ENCODE assay signal across 9 cellular contexts in the genomic region with DNA sequence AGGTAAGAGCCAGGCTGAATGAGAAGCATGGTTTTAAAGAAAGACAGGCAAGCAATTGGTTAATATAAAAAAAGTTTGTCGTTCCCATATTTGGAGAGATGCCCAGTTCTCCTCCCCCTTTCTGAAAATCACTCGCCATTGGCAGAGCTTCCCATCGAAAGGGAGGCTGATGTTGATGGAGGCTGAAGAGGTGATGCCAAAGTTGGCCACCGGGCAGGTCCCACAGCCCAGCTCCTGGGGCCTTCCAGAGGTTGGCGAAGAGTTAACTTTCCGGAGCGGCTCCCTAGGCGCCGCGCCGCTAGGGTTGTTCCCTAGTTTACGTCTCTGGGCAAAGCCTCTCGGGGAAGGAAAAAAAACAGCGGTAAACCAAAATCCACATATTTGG. TPM values are rescaled to one million over a fixed set of nuclear protein-coding genes. Genes with fewer than 3 reads are reported as not detected.
DNase-seq lines count a peak whose midpoint lies in the region; ATAC-seq and TF ChIP-seq lines count a peak whose summit lies in the region.
"Had no signal": no experiment of that assay in that cellular context is flagged by ENCODE, and none has a peak within 500 bp of the region (broad histone marks: within the 10 kb centered on the region; RNA-seq: fewer than 3 reads in every experiment).

No MANE protein-coding gene starts in this region.

- H3K9me3 Mint-ChIP-seq in HFFc6 (no peaks in the 10 kb centered on the region), endodermal cell (no peaks in the 10 kb centered on the region)

- TF ChIP-seq CTCF in AG10803 (conservative IDR thresholded peaks at IDR 0.05; ENCODE audit: low read length), result peak; percentile 0; the same call in 1 of the 2 replicates
- no peak for TF ChIP-seq CTCF in HFFc6 (IDR thresholded peaks at IDR 0.05)
- TF ChIP-seq CTCF in Peyer's patch (IDR thresholded peaks at IDR 0.05), result no peak
- TF ChIP-seq CTCF in endodermal cell (conservative IDR thresholded peaks at IDR 0.05), result peak; percentile 68

- H3K9me3 ChIP-seq in Peyer's patch (no peaks in the 10 kb centered on the region), endodermal cell (ENCODE audit: control insufficient read depth, low read length) (no peaks in the 10 kb centered on the region), mucosa of stomach (ENCODE audit: control insufficient read depth, low read length) (no peaks in the 10 kb centered on the region)

- DNase-seq in AG10803 (ENCODE audit: low read depth) (peak; percentile 28), HFFc6 (no peak), Peyer's patch (no peak), endodermal cell (no peak)

- H3K4me3 Mint-ChIP-seq in HFFc6 (peak overlapping the region; percentile 83), endodermal cell (peak overlapping the region; percentile 66)

- H3K9ac ChIP-seq in endodermal cell (ENCODE audit: extremely low read depth, low read length, poor library complexity, severe bottlenecking) (peak overlapping the region; percentile 55), mucosa of stomach (ENCODE audit: low read length) (peak overlapping the region; percentile 31)

- H3K27me3 Mint-ChIP-seq in HFFc6 (ENCODE audit: insufficient read depth), result peaks cover 21% of the 10 kb centered on the region; the same call in 1 of the 2 replicates
- peaks cover 12% of the 10 kb centered on the region for H3K27me3 Mint-ChIP-seq in endodermal cell (ENCODE audit: insufficient read depth)

- ATAC-seq in HG03439 (IDR thresholded peaks at IDR 0.05; ENCODE audit: unreplicated experiment), result no peak
- no peak for ATAC-seq in HG03097 (IDR thresholded peaks at IDR 0.05; ENCODE audit: low FRiP score, unreplicated experiment)
- no peak for ATAC-seq in GM21529 (IDR thresholded peaks at IDR 0.05; ENCODE audit: unreplicated experiment)

- H3K27ac ChIP-seq in Peyer's patch, result no peak overlapping the region
- no peak overlapping the region for H3K27ac ChIP-seq in endodermal cell (ENCODE audit: low read depth, low read length)

- H3K4me1 Mint-ChIP-seq in HFFc6 (ENCODE audit: low read depth) (peaks cover 27% of the 10 kb centered on the region), endodermal cell (peaks cover 14% of the 10 kb centered on the region)

- H3K27me3 ChIP-seq in Peyer's patch (peaks cover 0 to 12% of the 10 kb centered on the region in 2 donors), endodermal cell (ENCODE audit: control insufficient read depth, insufficient read depth, low read length, poor library complexity, severe bottlenecking) (peaks cover 14% of the 10 kb centered on the region), mucosa of stomach (ENCODE audit: control insufficient read depth, insufficient read depth, low read length) (peaks cover 39% of the 10 kb centered on the region)

- H3K4me3 ChIP-seq in AG10803 (ENCODE audit: low read length) (peak overlapping the region; percentile 64), Peyer's patch (peak overlapping the region in 3 of 4 donors; percentile 42 to 57 (median 54)), endodermal cell (ENCODE audit: low read length) (peak overlapping the region; percentile 80), mucosa of stomach (ENCODE audit: low read length) (no peak overlapping the region)

- no peaks in the 10 kb centered on the region for H3K36me3 ChIP-seq in Peyer's patch
- H3K36me3 ChIP-seq in endodermal cell (ENCODE audit: control insufficient read depth, insufficient read depth, low read length), result no peaks in the 10 kb centered on the region
- H3K36me3 ChIP-seq in mucosa of stomach (ENCODE audit: control insufficient read depth, insufficient read depth, low read length), result no peaks in the 10 kb centered on the region

- H3K36me3 Mint-ChIP-seq in HFFc6 (ENCODE audit: low read depth) (no peaks in the 10 kb centered on the region; the same call in 1 of the 2 replicates), endodermal cell (ENCODE audit: low read depth) (no peaks in the 10 kb centered on the region)

- peak overlapping the region; percentile 51; the same call in 1 of the 2 replicates for H3K27ac Mint-ChIP-seq in HFFc6
- H3K27ac Mint-ChIP-seq in endodermal cell, result peak overlapping the region; percentile 78

- H3K4me1 ChIP-seq in Peyer's patch (peaks cover 0 to 16% (median 0%) of the 10 kb centered on the region in 4 donors), endodermal cell (ENCODE audit: control insufficient read depth, insufficient read depth, low read length) (no peaks in the 10 kb centered on the region), mucosa of stomach (ENCODE audit: control insufficient read depth, insufficient read depth, low read length) (no peaks in the 10 kb centered on the region)

- no peak for TF ChIP-seq POLR2A in Peyer's patch (IDR thresholded peaks at IDR 0.05)

- WGBS in endodermal cell (ENCODE audit: insufficient coverage in 1 of 2, insufficient read length in 1 of 2), 2 experiments, result 7 to 8% methylated on average over 4 to 14 of the region's 14 CpGs

RNA-seq across cellular contexts. Expression of a gene that starts 0.8 kb away (rescaled TPM):
- 10 to 100 TPM in 4 of 6 experiments, 1 to 10 TPM in 1, under 1 TPM in 1; 0.74 to 17.3 (median 14.6) TPM for total RNA-seq in HFFc6 (2021; fragmentation: NEBNext Ultra II Directional; extraction: Animal tissue kit (Norgen Biotek cat#: 25700))
- total RNA-seq in Peyer's patch (1 to 10 TPM in 3 of 4 donors, not detected in 1; 2.3 to 3.2 (median 2.5) TPM), endodermal cell (10 to 100 TPM; 17.0 to 18.0 TPM)
- polyA plus RNA-seq in endodermal cell (2013, experiment 1 of 2), result 11.3 TPM
- polyA plus RNA-seq in endodermal cell (2013, experiment 2 of 2), result 11.4 TPM
- total RNA-seq: lung microvascular endothelial cell had no signal

Comparison
In these comparisons a context has a peak if more than half of its experiments do, and no peak if none do; other contexts are left out.
1. CTCF ChIP-seq: peak in AG10803 (single experiment) and endodermal cell (single experiment); none in HFFc6 (single experiment) and Peyer's patch (0 of 6).